Comparison of ENCODE assay signal across 1 cellular context in genomic region chr3:98551754-98552153, GRCh38.
TF ChIP-seq lines count a peak whose summit lies in the region.

No MANE protein-coding gene starts in this region.

TF ChIP-seq in HCT116, 20 proteins besides CTCF, POLR2A, EP300 and RAD21 (continued from another document):
- no peak for TF ChIP-seq REST (IDR thresholded peaks at IDR 0.05; ENCODE audit: low read depth)
- TF ChIP-seq ATF3 (IDR thresholded peaks at IDR 0.05): no peak
- TF ChIP-seq SIN3A (IDR thresholded peaks at IDR 0.05; ENCODE audit: low read depth): no peak
- no peak for TF ChIP-seq EZH2 (IDR thresholded peaks at IDR 0.05)
- no peak for TF ChIP-seq TCF7L2 (IDR thresholded peaks at IDR 0.05; ENCODE audit: borderline replicate concordance, extremely low read depth, insufficient read depth, insufficient read length)
- no peak for TF ChIP-seq SRF (IDR thresholded peaks at IDR 0.05; ENCODE audit: low read depth)
- TF ChIP-seq FOSL1 (IDR thresholded peaks at IDR 0.05; ENCODE audit: low read depth): no peak
